In the genomic region with DNA sequence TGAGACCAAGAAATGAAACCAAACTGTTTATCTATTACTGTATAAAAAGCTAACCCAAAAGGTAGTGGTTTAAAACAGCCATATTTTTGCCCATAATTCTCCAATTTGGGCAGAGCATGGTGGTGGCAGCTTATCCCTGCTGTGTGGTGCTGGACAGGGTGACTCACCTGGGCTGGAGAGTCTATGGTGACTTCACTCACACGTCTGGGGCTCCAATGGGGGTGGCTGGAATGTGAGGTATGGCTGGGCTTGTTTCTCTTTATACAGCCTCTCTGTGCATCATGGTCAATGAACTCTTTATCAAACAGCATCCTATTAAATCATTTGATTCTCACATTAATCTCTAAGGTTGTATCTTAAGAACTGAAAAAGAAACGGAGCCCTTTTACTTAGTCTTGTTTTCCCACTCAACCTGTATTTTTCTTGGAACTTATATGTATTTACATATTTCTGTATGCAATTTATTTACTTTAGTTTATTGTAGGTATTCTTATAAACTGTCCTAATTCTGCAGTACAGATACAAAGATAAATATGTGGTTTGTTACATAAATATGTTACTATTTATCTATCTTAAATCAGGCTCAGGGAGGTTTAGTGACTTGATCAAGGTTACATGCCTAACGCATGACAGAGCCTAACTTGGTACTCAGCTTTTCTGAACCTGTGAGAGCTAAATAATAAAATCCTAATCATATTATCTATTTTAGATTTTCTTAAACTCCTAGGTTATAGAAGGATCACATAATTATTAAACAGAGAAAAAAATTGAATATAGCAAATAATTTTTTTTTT, we compare ENCODE assay signal across 1 cellular context.
TF ChIP-seq lines count a peak whose summit lies in the region.

No MANE protein-coding gene starts in this region.

TF ChIP-seq in WTC11, 78 proteins besides CTCF, POLR2A, EP300 and RAD21 (continued from another document):
- TF ChIP-seq, protein P1, sequence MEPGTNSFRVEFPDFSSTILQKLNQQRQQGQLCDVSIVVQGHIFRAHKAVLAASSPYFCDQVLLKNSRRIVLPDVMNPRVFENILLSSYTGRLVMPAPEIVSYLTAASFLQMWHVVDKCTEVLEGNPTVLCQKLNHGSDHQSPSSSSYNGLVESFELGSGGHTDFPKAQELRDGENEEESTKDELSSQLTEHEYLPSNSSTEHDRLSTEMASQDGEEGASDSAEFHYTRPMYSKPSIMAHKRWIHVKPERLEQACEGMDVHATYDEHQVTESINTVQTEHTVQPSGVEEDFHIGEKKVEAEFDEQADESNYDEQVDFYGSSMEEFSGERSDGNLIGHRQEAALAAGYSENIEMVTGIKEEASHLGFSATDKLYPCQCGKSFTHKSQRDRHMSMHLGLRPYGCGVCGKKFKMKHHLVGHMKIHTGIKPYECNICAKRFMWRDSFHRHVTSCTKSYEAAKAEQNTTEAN (CRISPR knock-in tag; IDR thresholded peaks at IDR 0.05), result no peak
